In the genomic region with DNA sequence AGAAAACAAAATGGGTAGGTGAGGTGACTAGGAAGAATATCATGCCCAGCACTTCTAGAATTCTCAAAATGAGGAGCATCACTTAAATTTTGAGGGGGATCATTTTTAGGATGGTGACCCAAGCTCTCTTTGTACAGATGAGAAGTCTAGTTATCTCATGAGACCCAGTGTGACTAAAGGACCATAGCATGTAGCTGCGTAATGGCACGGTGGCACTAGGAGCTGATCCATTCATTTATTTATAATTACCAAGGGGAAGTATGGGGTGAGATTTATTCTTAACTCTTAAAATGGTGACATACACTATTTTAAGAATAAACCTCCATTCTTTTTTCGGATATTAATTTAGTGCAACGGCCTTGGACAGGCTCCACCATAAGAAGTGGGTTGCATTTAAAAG, we compare ENCODE assay signal across 15 cellular contexts. TPM values are rescaled to one million over a fixed set of nuclear protein-coding genes. Genes with fewer than 3 reads are reported as not detected.
DNase-seq lines count a peak whose midpoint lies in the region; ATAC-seq and TF ChIP-seq lines count a peak whose summit lies in the region.
"Had no signal": no experiment of that assay in that cellular context is flagged by ENCODE, and none has a peak within 500 bp of the region (broad histone marks: within the 10 kb centered on the region; RNA-seq: fewer than 3 reads in every experiment).

No MANE protein-coding gene starts in this region.

- CTCF ChIA-PET in activated CD4-positive, alpha-beta T cell treated with anti-CD3 and anti-CD28 coated beads for 36 hours (lab: Charles Lee), result interaction anchor here (0.7 kb wide), 1 partner anchor 22 kb away, joined by 3 read pairs; no protein-coding TSS in a partner anchor

- H3K36me3 Mint-ChIP-seq in activated CD4-positive, alpha-beta T cell treated with anti-CD3 and anti-CD28 coated beads for 36 hours (ENCODE audit: low read depth), result peaks cover 36% of the 10 kb centered on the region
- peaks cover 49% of the 10 kb centered on the region for H3K36me3 Mint-ChIP-seq in activated T-helper 2 cell treated with anti-CD3 and anti-CD28 coated beads, Interferon-gamma antibody, Interleukin-2, Interleukin-4, amounts not matched to agents 10 μg/mL and 5 μg/mL and 100 μg/mL, durations not matched to agents 14 hours and 24 hours and 36 hours (ENCODE audit: low read depth)
- H3K36me3 Mint-ChIP-seq in mesothelial cell of epicardium, result peaks cover 13% of the 10 kb centered on the region

- POLR2A ChIA-PET in activated CD4-positive, alpha-beta T cell treated with anti-CD3 and anti-CD28 coated beads for 36 hours (lab: Charles Lee), result interaction anchor here (0.6 kb wide), 2 partner anchors 170 to 195 kb away, joined by 3 to 4 read pairs; partner anchors contain the start of gene SEMA4B

- peaks cover 65% of the 10 kb centered on the region for H3K4me1 Mint-ChIP-seq in activated CD4-positive, alpha-beta T cell treated with anti-CD3 and anti-CD28 coated beads for 36 hours
- peaks cover 58% of the 10 kb centered on the region for H3K4me1 Mint-ChIP-seq in activated T-helper 2 cell treated with anti-CD3 and anti-CD28 coated beads, Interferon-gamma antibody, Interleukin-2, Interleukin-4, amounts not matched to agents 10 μg/mL and 5 μg/mL and 100 μg/mL, durations not matched to agents 14 hours and 24 hours and 36 hours (ENCODE audit: low read depth)
- peaks cover 40% of the 10 kb centered on the region for H3K4me1 Mint-ChIP-seq in mesothelial cell of epicardium

- no peaks in the 10 kb centered on the region for H3K36me3 ChIP-seq in thyroid gland

- TF ChIP-seq CTCF in mesothelial cell of epicardium (IDR thresholded peaks at IDR 0.05; ENCODE audit: unreplicated experiment) (no peak), thyroid gland (IDR thresholded peaks at IDR 0.05) (no peak)

- no peak for DNase-seq in activated CD4-positive, alpha-beta T cell treated with anti-CD3 and anti-CD28 coated beads for 36 hours
- no peak for DNase-seq in activated CD4-positive, alpha-beta T cell treated with anti-CD3 and anti-CD28 coated beads for 4 hours
- no peak for DNase-seq in activated T-helper 2 cell treated with anti-CD3 and anti-CD28 coated beads, Interferon-gamma antibody, Interleukin-2, Interleukin-4, amounts not matched to agents 10 μg/mL and 5 μg/mL and 100 μg/mL, durations not matched to agents 14 hours and 24 hours and 36 hours (ENCODE audit: low spot score)
- no peak for DNase-seq in mesothelial cell of epicardium (ENCODE audit: low spot score in 2 of 2, unreplicated experiment in 2 of 2)
- no peak for DNase-seq in thyroid gland
- no peak for DNase-seq in NCI-H82 treated with DMSO at 0.1 percent for 48 hours (lab: John Stamatoyannopoulos, UW; ENCODE audit: unreplicated experiment)
- DNase-seq in NCI-H2081 (lab: John Stamatoyannopoulos, UW), result no peak
- DNase-seq in cerebellar nuclear complex (lab: John Stamatoyannopoulos, UW), result no peak
- DNase-seq: 8988T; brain microvascular endothelial cell; effector CD8-positive, alpha-beta T cell; H9; NCI-H1092 treated with DMSO at 0.1 percent for 48 hours; NCI-H2171 treated with DMSO at 0.1 percent for 48 hours; stimulated activated naive CD4-positive, alpha-beta T cell had no signal

- WGBS in thyroid gland, 2 donors, result 68 to 72% methylated on average over 4 of the region's 4 CpGs

- H3K4me3 ChIP-seq in thyroid gland (replicated peaks in 1 of 3), result no peak overlapping the region

- peaks cover 68 to 76% of the 10 kb centered on the region in 2 donors for H3K4me1 ChIP-seq in thyroid gland

- ATAC-seq in activated CD4-positive, alpha-beta T cell treated with anti-CD3 and anti-CD28 coated beads for 36 hours, result no peak

- peak overlapping the region in 2 of 3 donors; percentile 21 to 41 for H3K27ac ChIP-seq in thyroid gland
- H3K27ac ChIP-seq: brain microvascular endothelial cell had no signal

- H3K27me3 ChIP-seq in thyroid gland, result no peaks in the 10 kb centered on the region
- H3K27me3 ChIP-seq: brain microvascular endothelial cell had no signal

- H3K27ac Mint-ChIP-seq in activated CD4-positive, alpha-beta T cell treated with anti-CD3 and anti-CD28 coated beads for 36 hours, result peak overlapping the region; percentile 21
- H3K27ac Mint-ChIP-seq in activated T-helper 2 cell treated with anti-CD3 and anti-CD28 coated beads, Interferon-gamma antibody, Interleukin-2, Interleukin-4, amounts not matched to agents 10 μg/mL and 5 μg/mL and 100 μg/mL, durations not matched to agents 14 hours and 24 hours and 36 hours, result peak overlapping the region; percentile 19
- peak overlapping the region; percentile 45 for H3K27ac Mint-ChIP-seq in mesothelial cell of epicardium

- no peak for TF ChIP-seq POLR2A in thyroid gland (IDR thresholded peaks at IDR 0.05)

- no peaks in the 10 kb centered on the region for H3K9me3 Mint-ChIP-seq in activated CD4-positive, alpha-beta T cell treated with anti-CD3 and anti-CD28 coated beads for 36 hours (ENCODE audit: low read depth)
- H3K9me3 Mint-ChIP-seq in activated T-helper 2 cell treated with anti-CD3 and anti-CD28 coated beads, Interferon-gamma antibody, Interleukin-2, Interleukin-4, amounts not matched to agents 10 μg/mL and 5 μg/mL and 100 μg/mL, durations not matched to agents 14 hours and 24 hours and 36 hours, result no peaks in the 10 kb centered on the region
- no peaks in the 10 kb centered on the region for H3K9me3 Mint-ChIP-seq in mesothelial cell of epicardium
- H3K9me3 Mint-ChIP-seq: H9 had no signal

- H3K9me3 ChIP-seq in thyroid gland, result no peaks in the 10 kb centered on the region

- no peak overlapping the region for H3K4me3 Mint-ChIP-seq in activated CD4-positive, alpha-beta T cell treated with anti-CD3 and anti-CD28 coated beads for 36 hours
- no peak overlapping the region for H3K4me3 Mint-ChIP-seq in activated T-helper 2 cell treated with anti-CD3 and anti-CD28 coated beads, Interferon-gamma antibody, Interleukin-2, Interleukin-4, amounts not matched to agents 10 μg/mL and 5 μg/mL and 100 μg/mL, durations not matched to agents 14 hours and 24 hours and 36 hours (ENCODE audit: low read depth)
- H3K4me3 Mint-ChIP-seq in mesothelial cell of epicardium, result no peak overlapping the region
- H3K4me3 Mint-ChIP-seq: H9 had no signal

- no peaks in the 10 kb centered on the region for H3K27me3 Mint-ChIP-seq in activated CD4-positive, alpha-beta T cell treated with anti-CD3 and anti-CD28 coated beads for 36 hours
- no peaks in the 10 kb centered on the region for H3K27me3 Mint-ChIP-seq in activated T-helper 2 cell treated with anti-CD3 and anti-CD28 coated beads, Interferon-gamma antibody, Interleukin-2, Interleukin-4, amounts not matched to agents 10 μg/mL and 5 μg/mL and 100 μg/mL, durations not matched to agents 14 hours and 24 hours and 36 hours (ENCODE audit: low read depth)
- H3K27me3 Mint-ChIP-seq in mesothelial cell of epicardium (ENCODE audit: low read depth), result no peaks in the 10 kb centered on the region

- intact Hi-C loops in activated CD4-positive, alpha-beta T cell treated with anti-CD3 and anti-CD28 coated beads for 36 hours (cut with DNase I, micrococcal nuclease), result no loop called here
- intact Hi-C loops in activated T-helper 2 cell treated with anti-CD3 and anti-CD28 coated beads, Interferon-gamma antibody, Interleukin-2, Interleukin-4, amounts not matched to agents 10 μg/mL and 5 μg/mL and 100 μg/mL, durations not matched to agents 14 hours and 24 hours and 36 hours (cut with micrococcal nuclease), result no loop called here
- intact Hi-C loops in thyroid gland (cut with DNase I), result no loop called here

RNA-seq across cellular contexts. Expression of gene IQGAP1, which starts 8.3 kb away (rescaled TPM):
- total RNA-seq in activated CD4-positive, alpha-beta T cell treated with anti-CD3 and anti-CD28 coated beads for 36 hours, result 100 to 1,000 TPM; 181 to 334 TPM
- 186 and 196 TPM in 2 replicates for total RNA-seq in activated T-helper 2 cell treated with anti-CD3 and anti-CD28 coated beads, Interferon-gamma antibody, Interleukin-2, Interleukin-4, amounts not matched to agents 10 μg/mL and 5 μg/mL and 100 μg/mL, durations not matched to agents 14 hours and 24 hours and 36 hours
- total RNA-seq in mesothelial cell of epicardium, result 104 to 110 TPM (median 105 TPM) in 3 replicates
- 100 to 1,000 TPM; 222 to 290 (median 247) TPM for total RNA-seq in thyroid gland

RNA-seq across cellular contexts. Expression of gene ZNF774, which starts 44.2 kb away (rescaled TPM):
- total RNA-seq in activated CD4-positive, alpha-beta T cell treated with anti-CD3 and anti-CD28 coated beads for 36 hours, result 1 to 10 TPM; 1.5 to 2.0 TPM
- 2.7 and 3.6 TPM in 2 replicates for total RNA-seq in activated T-helper 2 cell treated with anti-CD3 and anti-CD28 coated beads, Interferon-gamma antibody, Interleukin-2, Interleukin-4, amounts not matched to agents 10 μg/mL and 5 μg/mL and 100 μg/mL, durations not matched to agents 14 hours and 24 hours and 36 hours
- total RNA-seq in mesothelial cell of epicardium (7.4 to 10.0 TPM (median 8.0 TPM) in 3 replicates), thyroid gland (10 to 100 TPM in 1 of 4 donors, 1 to 10 TPM in 3; 3.6 to 13.1 (median 5.5) TPM)
